In the genomic region with DNA sequence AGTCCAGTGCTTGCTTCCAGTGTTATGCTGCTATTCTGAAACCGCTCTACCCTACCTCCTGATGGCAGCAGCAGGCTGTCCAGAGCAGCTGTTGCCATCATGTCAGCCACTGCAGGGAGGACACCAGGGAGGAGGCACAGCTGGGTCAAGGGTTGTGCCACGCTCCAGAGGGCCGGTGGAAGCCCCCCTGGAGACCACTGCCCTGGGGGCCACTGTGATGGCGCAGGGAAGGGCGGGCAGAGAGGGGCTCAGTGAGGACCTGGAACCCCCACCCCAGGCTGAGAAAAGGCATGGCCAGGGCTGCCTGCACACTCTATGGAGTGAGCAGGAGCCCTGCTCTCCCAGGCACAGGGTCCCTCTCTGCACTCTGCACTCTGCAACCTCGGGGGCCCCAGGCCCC, we compare ENCODE assay signal across 17 cellular contexts.
DNase-seq lines count a peak whose midpoint lies in the region; ATAC-seq, FAIRE-seq and TF ChIP-seq lines count a peak whose summit lies in the region.
"Had no signal": no experiment of that assay in that cellular context is flagged by ENCODE, and none has a peak within 500 bp of the region (broad histone marks: within the 10 kb centered on the region; RNA-seq: fewer than 3 reads in every experiment).

No MANE protein-coding gene starts in this region.

- H3K36me3 Mint-ChIP-seq in natural killer cell treated with Interleukin-12 subunit alpha and Interleukin-12 subunit beta and Interleukin-15 and Interleukin-18, amount 100 ng/mL, for 72 hours: no peaks in the 10 kb centered on the region
- H3K36me3 Mint-ChIP-seq in natural killer cell (no peaks in the 10 kb centered on the region), endodermal cell (ENCODE audit: low read depth) (no peaks in the 10 kb centered on the region)

- no peaks in the 10 kb centered on the region for H4K20me1 ChIP-seq in HepG2 (ENCODE audit: insufficient read depth, low read length)

- no peak for FAIRE-seq in HepG2 (lab: Jason Lieb, UNC)

- WGBS in endodermal cell (ENCODE audit: insufficient coverage in 1 of 2, insufficient read length in 1 of 2), 2 experiments: 87 to 100% methylated on average over 2 to 6 of the region's 6 CpGs
- WGBS in HepG2 (ENCODE audit: low lambda C conversion rate): 5% methylated on average over 5 of the region's 6 CpGs
- WGBS in aorta, 2 donors: 87 to 95% methylated on average over 6 of the region's 6 CpGs

- no peak for TF ChIP-seq RAD21 in HepG2 (CRISPR knock-in tag; IDR thresholded peaks at IDR 0.05)

- intact Hi-C loops in natural killer cell (cut with micrococcal nuclease): no loop called here
- intact Hi-C loops in HepG2 (cut with micrococcal nuclease; ENCODE audit: unreplicated experiment): no loop called here
- intact Hi-C loops in aorta (cut with DNase I): no loop called here

- H2AFZ ChIP-seq in HepG2 (ENCODE audit: low read length): no peak overlapping the region

- no TSS peak for BruUV-seq in HepG2 (replicated peaks; lab: Mats Ljungman, UMichigan)

- H3K4me2 ChIP-seq in HepG2 (ENCODE audit: low read depth, low read length): no peak overlapping the region

- H3K4me1 Mint-ChIP-seq in natural killer cell treated with Interleukin-12 subunit alpha and Interleukin-12 subunit beta and Interleukin-15 and Interleukin-18, amount 100 ng/mL, for 72 hours (ENCODE audit: low read depth in 2 of 2): no peaks in the 10 kb centered on the region
- H3K4me1 Mint-ChIP-seq in natural killer cell: no peaks in the 10 kb centered on the region
- peaks cover 6% of the 10 kb centered on the region for H3K4me1 Mint-ChIP-seq in endodermal cell

- no peak overlapping the region for H3K27ac Mint-ChIP-seq in natural killer cell treated with Interleukin-12 subunit alpha and Interleukin-12 subunit beta and Interleukin-15 and Interleukin-18, amount 100 ng/mL, for 72 hours
- H3K27ac Mint-ChIP-seq in natural killer cell: no peak overlapping the region
- H3K27ac Mint-ChIP-seq in endodermal cell: no peak overlapping the region

- H3K4me3 ChIP-seq in endodermal cell (ENCODE audit: low read length) (no peak overlapping the region), HepG2 (replicated peaks in 1 of 3; ENCODE audit: insufficient read depth in 1 of 3, low read depth in 2 of 3, low read length in 3 of 3) (no peak overlapping the region), aorta (ENCODE audit: low read length in 2 of 2) (no peak overlapping the region)
- H3K4me3 ChIP-seq: Peyer's patch had no signal

- no peak for DNase-seq in natural killer cell treated with Interleukin-12 subunit alpha and Interleukin-12 subunit beta and Interleukin-15 and Interleukin-18, amount 100 ng/mL, for 72 hours (ENCODE audit: low spot score)
- DNase-seq in natural killer cell (no peak), endodermal cell (peak; percentile 55), HepG2 (ENCODE audit: low spot score) (no peak), aorta (peak in 1 of 2 donors; percentile 65), SHP77 treated with DMSO at 0.1 percent for 48 hours (lab: John Stamatoyannopoulos, UW) (no peak), GF-D8 (lab: John Stamatoyannopoulos, UW) (no peak)
- DNase-seq: C1 segment of cervical spinal cord, MM.1S, NCI-H187 treated with DMSO at 0.1 percent for 48 hours, NCI-H2171 treated with DMSO at 0.1 percent for 48 hours, NCI-H82, Peyer's patch, Right ventricle myocardium superior had no signal

- peaks cover 9% of the 10 kb centered on the region for H3K9me3 Mint-ChIP-seq in natural killer cell treated with Interleukin-12 subunit alpha and Interleukin-12 subunit beta and Interleukin-15 and Interleukin-18, amount 100 ng/mL, for 72 hours
- H3K9me3 Mint-ChIP-seq in natural killer cell (peaks cover 5 to 10% of the 10 kb centered on the region in 2 donors), endodermal cell (no peaks in the 10 kb centered on the region)

- H3K4me1 ChIP-seq in endodermal cell (ENCODE audit: control insufficient read depth, insufficient read depth, low read length) (no peaks in the 10 kb centered on the region), HepG2 (ENCODE audit: insufficient read depth, low read length) (no peaks in the 10 kb centered on the region), aorta (ENCODE audit: control insufficient read depth in 1 of 2, insufficient read depth in 2 of 2, low read length in 2 of 2) (no peaks in the 10 kb centered on the region)
- H3K4me1 ChIP-seq: Peyer's patch had no signal

- TF ChIP-seq POLR2A in HepG2 (IDR thresholded peaks at IDR 0.05; ENCODE audit: insufficient read depth in 1 of 2, low read depth in 2 of 2, low read length in 2 of 2): no peak

- no peak overlapping the region for H3K4me3 Mint-ChIP-seq in natural killer cell treated with Interleukin-12 subunit alpha and Interleukin-12 subunit beta and Interleukin-15 and Interleukin-18, amount 100 ng/mL, for 72 hours
- no peak overlapping the region for H3K4me3 Mint-ChIP-seq in natural killer cell
- H3K4me3 Mint-ChIP-seq in endodermal cell: no peak overlapping the region

- in situ Hi-C loops in HepG2 (cut with HindIII; ENCODE audit: extremely low pct_ligation_motif_present, low pct_unique_long_range_greater_than_20kb): no loop called here

- H3K36me3 ChIP-seq in endodermal cell (ENCODE audit: control insufficient read depth, insufficient read depth, low read length) (no peaks in the 10 kb centered on the region), HepG2 (replicated peaks in 1 of 2; ENCODE audit: control insufficient read depth in 1 of 2, insufficient read depth in 2 of 2, low read length in 2 of 2) (no peaks in the 10 kb centered on the region), aorta (ENCODE audit: control insufficient read depth in 1 of 2, insufficient read depth in 2 of 2, low read length in 1 of 2) (no peaks in the 10 kb centered on the region)
- H3K36me3 ChIP-seq: Peyer's patch had no signal

- POLR2A ChIA-PET in HepG2 (lab: Yijun Ruan, JAX): no interaction called here

- CTCF ChIA-PET in HepG2 (lab: Yijun Ruan, JAX; ENCODE audit: low intra/inter-chr PET ratio, low total read pairs): no interaction called here

- TF ChIP-seq EP300 in HepG2 (IDR thresholded peaks at IDR 0.05; ENCODE audit: low read depth in 2 of 2, low read length in 2 of 2) (no peak), HepG2 (CRISPR knock-in tag; IDR thresholded peaks at IDR 0.05; ENCODE audit: borderline replicate concordance) (no peak)

- TF ChIP-seq CTCF in natural killer cell (IDR thresholded peaks at IDR 0.05): no peak
- TF ChIP-seq CTCF in endodermal cell (conservative IDR thresholded peaks at IDR 0.05): peak; percentile 56
- TF ChIP-seq CTCF in HepG2 (CRISPR knock-in tag; IDR thresholded peaks at IDR 0.05): peak; percentile 50

- H3K27ac ChIP-seq in endodermal cell (ENCODE audit: low read depth, low read length) (no peak overlapping the region), HepG2 (ENCODE audit: extremely low read length, insufficient read depth, low read length) (no peak overlapping the region), aorta (ENCODE audit: low read depth in 1 of 2, low read length in 2 of 2) (no peak overlapping the region)
- H3K27ac ChIP-seq: 22Rv1, HL-60, Peyer's patch had no signal

- H3K27me3 ChIP-seq in endodermal cell (ENCODE audit: control insufficient read depth, insufficient read depth, low read length, poor library complexity, severe bottlenecking) (no peaks in the 10 kb centered on the region), HepG2 (ENCODE audit: control insufficient read depth in 1 of 2, insufficient read depth in 2 of 2, low read length in 2 of 2) (no peaks in the 10 kb centered on the region), aorta (ENCODE audit: control insufficient read depth in 1 of 2, insufficient read depth in 2 of 2, low read length in 1 of 2) (peaks cover 0 to 2% of the 10 kb centered on the region in 2 donors)
- H3K27me3 ChIP-seq: Peyer's patch had no signal

- no peaks in the 10 kb centered on the region for H3K9me3 ChIP-seq in endodermal cell (ENCODE audit: control insufficient read depth, low read length)
- no peaks in the 10 kb centered on the region for H3K9me3 ChIP-seq in HepG2 (ENCODE audit: low read length)
- H3K9me3 ChIP-seq in aorta (ENCODE audit: control insufficient read depth, low read length): peaks cover 2% of the 10 kb centered on the region
- H3K9me3 ChIP-seq: Peyer's patch had no signal

- peak; percentile 27 to 28 for ATAC-seq in natural killer cell treated with Interleukin-12 subunit alpha and Interleukin-12 subunit beta and Interleukin-15 and Interleukin-18, amount 100 ng/mL, for 72 hours
- ATAC-seq in natural killer cell (no peak), HepG2 (peak; percentile 81), aorta (ENCODE audit: low FRiP score) (peak; percentile 29), GM19463 (IDR thresholded peaks at IDR 0.05; ENCODE audit: unreplicated experiment) (no peak)

- H3K27me3 Mint-ChIP-seq in natural killer cell treated with Interleukin-12 subunit alpha and Interleukin-12 subunit beta and Interleukin-15 and Interleukin-18, amount 100 ng/mL, for 72 hours: no peaks in the 10 kb centered on the region
- H3K27me3 Mint-ChIP-seq in natural killer cell (ENCODE audit: low read depth in 2 of 2) (no peaks in the 10 kb centered on the region), endodermal cell (ENCODE audit: insufficient read depth) (peaks cover 8% of the 10 kb centered on the region)

- no peak overlapping the region for H3K9ac ChIP-seq in endodermal cell (ENCODE audit: extremely low read depth, low read length, poor library complexity, severe bottlenecking)
- no peak overlapping the region for H3K9ac ChIP-seq in HepG2 (ENCODE audit: insufficient read depth, low read depth, low read length)

- H3K79me2 ChIP-seq in HepG2 (ENCODE audit: insufficient read depth, low read length): no peaks in the 10 kb centered on the region

TF ChIP-seq in HepG2, 621 proteins besides CTCF, POLR2A, EP300 and RAD21 (continues in another document):
- no peak for TF ChIP-seq ZNF260 (CRISPR knock-in tag; IDR thresholded peaks at IDR 0.05; ENCODE audit: borderline replicate concordance, low read depth)
- TF ChIP-seq ZNF264 (CRISPR knock-in tag; IDR thresholded peaks at IDR 0.05): no peak

Comparison
In these comparisons a context has a peak if more than half of its experiments do, and no peak if none do; other contexts are left out.
1. ATAC-seq: peak in natural killer cell treated with Interleukin-12 subunit alpha and Interleukin-12 subunit beta and Interleukin-15 and Interleukin-18, amount 100 ng/mL, for 72 hours (2 of 2), HepG2 (single experiment) and aorta (single experiment); none in natural killer cell (0 of 3) and GM19463 (single experiment).